9 cellular contexts compared by ENCODE assay signal in genomic region chr15:29821416-29822099, GRCh38. TPM values are rescaled to one million over a fixed set of nuclear protein-coding genes. Genes with fewer than 3 reads are reported as not detected.
DNase-seq lines count a peak whose midpoint lies in the region; ATAC-seq and TF ChIP-seq lines count a peak whose summit lies in the region.
"Had no signal": no experiment of that assay in that cellular context is flagged by ENCODE, and none has a peak within 500 bp of the region (broad histone marks: within the 10 kb centered on the region; RNA-seq: fewer than 3 reads in every experiment).

No MANE protein-coding gene starts in this region.

- peaks cover 47% of the 10 kb centered on the region for H3K79me2 ChIP-seq in GM23338 (replicated peaks; ENCODE audit: insufficient read depth)

- no peaks in the 10 kb centered on the region for H3K9me2 ChIP-seq in GM23338 (ENCODE audit: insufficient read depth)

- H3K27me3 Mint-ChIP-seq in CD8-positive, alpha-beta memory T cell = peaks cover 47 to 48% of the 10 kb centered on the region in 2 donors
- H3K27me3 Mint-ChIP-seq in GM23338 (ENCODE audit: insufficient read depth, low read depth, poor library complexity) = peaks cover 5% of the 10 kb centered on the region

- peak overlapping the region; percentile 52 for H3K27ac ChIP-seq in CD8-positive, alpha-beta memory T cell (ENCODE audit: low read depth, low read length)
- H3K27ac ChIP-seq in GM23338 (ENCODE audit: low read depth) = peak overlapping the region; percentile 87

- peaks cover 17 to 26% (median 24%) of the 10 kb centered on the region in 3 donors for H3K4me1 Mint-ChIP-seq in CD8-positive, alpha-beta memory T cell
- peaks cover 31% of the 10 kb centered on the region for H3K4me1 Mint-ChIP-seq in GM23338

- peak; percentile 69 for ATAC-seq in GM23338

- peaks cover 38% of the 10 kb centered on the region for H3K27me3 ChIP-seq in CD8-positive, alpha-beta memory T cell (ENCODE audit: insufficient read depth, low read length, poor library complexity, severe bottlenecking)
- H3K27me3 ChIP-seq in GM23338 (ENCODE audit: insufficient read depth) = peaks cover 7% of the 10 kb centered on the region; the same call in 1 of the 2 replicates

- TF ChIP-seq CTCF in GM23338 (conservative IDR thresholded peaks at IDR 0.05; ENCODE audit: low read depth in 2 of 2) = no peak

- H3K4me3 Mint-ChIP-seq in CD8-positive, alpha-beta memory T cell = peak overlapping the region in 5 of 7 donors; percentile 5 to 55 (median 33)
- H3K4me3 Mint-ChIP-seq in GM23338 = peak overlapping the region; percentile 91

- H3K36me3 ChIP-seq in CD8-positive, alpha-beta memory T cell (ENCODE audit: insufficient read depth, low read length) = no peaks in the 10 kb centered on the region
- no peaks in the 10 kb centered on the region for H3K36me3 ChIP-seq in GM23338 (ENCODE audit: insufficient read depth)

- POLR2A ChIA-PET in CD8-positive, alpha-beta memory T cell (lab: Charles Lee) = no interaction called here

- H3K27ac Mint-ChIP-seq in CD8-positive, alpha-beta memory T cell = no peak overlapping the region
- H3K27ac Mint-ChIP-seq in GM23338 = peak overlapping the region; percentile 95

- no peaks in the 10 kb centered on the region for H3F3A ChIP-seq in GM23338 (replicated peaks; ENCODE audit: low read depth)

- H3K9me3 ChIP-seq in CD8-positive, alpha-beta memory T cell (ENCODE audit: low read length) = peaks cover 7% of the 10 kb centered on the region

- no peak overlapping the region for H3K4me3 ChIP-seq in CD8-positive, alpha-beta memory T cell (ENCODE audit: low read length)
- H3K4me3 ChIP-seq in GM23338 = peak overlapping the region; percentile 52

- peaks cover 29% of the 10 kb centered on the region for H3K4me1 ChIP-seq in CD8-positive, alpha-beta memory T cell (ENCODE audit: insufficient read depth, low read length)
- H3K4me1 ChIP-seq in GM23338 (ENCODE audit: insufficient read depth) = peaks cover 17% of the 10 kb centered on the region

- peak overlapping the region; percentile 77 for H3K4me2 ChIP-seq in GM23338

- H3K36me3 Mint-ChIP-seq in CD8-positive, alpha-beta memory T cell = peaks cover 0 to 2% (median 0%) of the 10 kb centered on the region in 3 donors
- peaks cover 9% of the 10 kb centered on the region; the same call in 2 of the 3 replicates for H3K36me3 Mint-ChIP-seq in GM23338 (ENCODE audit: low read depth)

- H3K9me3 Mint-ChIP-seq in CD8-positive, alpha-beta memory T cell = peaks cover 28 to 52% (median 40%) of the 10 kb centered on the region in 5 donors
- H3K9me3 Mint-ChIP-seq in GM23338 = no peaks in the 10 kb centered on the region

- CTCF ChIA-PET in CD8-positive, alpha-beta memory T cell (lab: Charles Lee) = no interaction called here

- no peak overlapping the region for H2AFZ ChIP-seq in GM23338

- peaks cover 19% of the 10 kb centered on the region for H4K20me1 ChIP-seq in GM23338 (replicated peaks; ENCODE audit: insufficient read depth)

- DNase-seq in CD8-positive, alpha-beta memory T cell = peak in 1 of 5 donors; percentile 29
- peak; percentile 92 for DNase-seq in GM23338 (ENCODE audit: low spot score)
- peak; percentile 23 for DNase-seq in NCI-H2227 treated with DMSO at 0.1 percent for 48 hours (lab: John Stamatoyannopoulos, UW)
- peak; percentile 89 for DNase-seq in astrocyte of the hippocampus (ENCODE audit: low read depth, low spot score)
- DNase-seq in hepatic stellate cell (ENCODE audit: low spot score) = peak; percentile 74
- DNase-seq in pulmonary artery endothelial cell (ENCODE audit: low read depth, low spot score) = peak; percentile 59
- DNase-seq in UCSD-AML1 (lab: John Stamatoyannopoulos, UW; ENCODE audit: unreplicated experiment) = no peak
- DNase-seq in activated CD4-positive, CD25-positive, alpha-beta regulatory T cell (lab: John Stamatoyannopoulos, UW) = no peak

TF ChIP-seq in GM23338, 12 proteins besides CTCF, POLR2A, EP300 and RAD21:
- TF ChIP-seq ZNF462 (CRISPR knock-in tag; IDR thresholded peaks at IDR 0.05) (no peak), CREB1 (CRISPR knock-in tag; IDR thresholded peaks at IDR 0.05; ENCODE audit: low read depth) (peak; percentile 60)

RNA-seq across cellular contexts. Expression of gene TJP1, which starts 0.7 kb away (rescaled TPM):
- total RNA-seq in CD8-positive, alpha-beta memory T cell = not detected
- polyA plus RNA-seq in CD8-positive, alpha-beta memory T cell = not detected
- total RNA-seq in GM23338 (2014; rRNA removed; shearing (Covaris generic)) = 108 and 116 TPM in 2 replicates
- 69.8 and 76.2 TPM in 2 replicates for polyA plus RNA-seq in GM23338 (2016; fragmentation: Nextera tagmentation; extraction: Ambion mirVana)
- total RNA-seq in pulmonary artery endothelial cell = 60.7 and 66.9 TPM in 2 replicates
- total RNA-seq: T-helper 1 cell treated with Interleukin-12 subunit alpha and Interleukin-12 subunit beta and Interleukin-4 antibody, amounts not matched to agents 30 ng/mL and 1 ng/mL, for 36 hours had no signal

Comparison
In these comparisons a context has a peak if more than half of its experiments do, and no peak if none do; other contexts are left out.
1. DNase-seq: peak in GM23338 (single experiment), NCI-H2227 treated with DMSO at 0.1 percent for 48 hours (single experiment), astrocyte of the hippocampus (single experiment), hepatic stellate cell (single experiment) and pulmonary artery endothelial cell (single experiment); none in UCSD-AML1 (single experiment) and activated CD4-positive, CD25-positive, alpha-beta regulatory T cell (0 of 4).
2. RNA of gene TJP1, which starts 0.7 kb away (total RNA-seq): 108 to 116 TPM in GM23338 and 60.7 to 66.9 TPM in pulmonary artery endothelial cell; not detected in CD8-positive, alpha-beta memory T cell; every median in the first group is over 10 times any median in the second.